Comparison of ENCODE assay signal across 22 cellular contexts in genomic region chr15:66128116-66128715, GRCh38.
DNase-seq lines count a peak whose midpoint lies in the region; ATAC-seq and TF ChIP-seq lines count a peak whose summit lies in the region.
"Had no signal": no experiment of that assay in that cellular context is flagged by ENCODE, and none has a peak within 500 bp of the region (broad histone marks: within the 10 kb centered on the region; RNA-seq: fewer than 3 reads in every experiment).

No MANE protein-coding gene starts in this region.

- H3K4me3 ChIP-seq in BLaER1 (no peak overlapping the region), kidney epithelial cell (ENCODE audit: low read depth, low read length) (no peak overlapping the region)
- H3K4me3 ChIP-seq: GM12878, HAP-1, PC-9, SK-N-MC had no signal

- POLR2A ChIA-PET in WTC11 (lab: Charles Lee), result no interaction called here

- CTCF ChIA-PET in WTC11 (lab: Charles Lee), result interaction anchor here (0.6 kb wide), 1 partner anchor 234 kb away, joined by 3 read pairs; no protein-coding TSS in a partner anchor

- H3K4me3 Mint-ChIP-seq in WTC11 (no peak overlapping the region), progenitor cell of endocrine pancreas (ENCODE audit: low read depth) (no peak overlapping the region)

- H3K27me3 ChIP-seq in BLaER1, result no peaks in the 10 kb centered on the region
- H3K27me3 ChIP-seq in kidney epithelial cell (ENCODE audit: control insufficient read depth, insufficient read depth, low read length), result no peaks in the 10 kb centered on the region

- no peaks in the 10 kb centered on the region for H4K20me1 ChIP-seq in BLaER1

- ATAC-seq in WTC11 (no peak), GM21576 (IDR thresholded peaks at IDR 0.05; ENCODE audit: unreplicated experiment) (no peak), GM21447 (IDR thresholded peaks at IDR 0.05; ENCODE audit: unreplicated experiment) (no peak)
- ATAC-seq: GM12878 had no signal

- TF ChIP-seq CTCF in WTC11 (IDR thresholded peaks at IDR 0.05), result no peak
- TF ChIP-seq CTCF in kidney epithelial cell (IDR thresholded peaks at IDR 0.05; ENCODE audit: insufficient read depth, low read length, poor library complexity, severe bottlenecking), result no peak
- no peak for TF ChIP-seq CTCF in progenitor cell of endocrine pancreas (IDR thresholded peaks at IDR 0.05; ENCODE audit: unreplicated experiment)

- H3K27ac Mint-ChIP-seq in WTC11, result 0 out of 2 replicates have a peak overlapping the region, but pooled peaks have one; percentile 45
- peak overlapping the region; percentile 72 for H3K27ac Mint-ChIP-seq in progenitor cell of endocrine pancreas

- H3K4me2 ChIP-seq in BLaER1, result peak overlapping the region; percentile 79
- H3K4me2 ChIP-seq: PC-9 had no signal

- H3K4me1 Mint-ChIP-seq in WTC11 (peaks cover 15% of the 10 kb centered on the region), progenitor cell of endocrine pancreas (ENCODE audit: low read depth) (peaks cover 18% of the 10 kb centered on the region)

- no peak overlapping the region for H3K27ac ChIP-seq in BLaER1
- H3K27ac ChIP-seq: PC-9, SK-N-MC had no signal

- no peak overlapping the region for H3K9ac ChIP-seq in BLaER1

- DNase-seq in WTC11 (ENCODE audit: low spot score) (no peak), kidney epithelial cell (ENCODE audit: low read depth) (peak; percentile 43), progenitor cell of endocrine pancreas (ENCODE audit: low spot score, unreplicated experiment) (no peak), GM19240 (ENCODE audit: insufficient read length, low spot score) (no peak)
- no peak for DNase-seq in stimulated activated CD4-positive, alpha-beta T cell treated with anti-CD3 and anti-CD28 coated beads, Interleukin-12 subunit alpha, Interleukin-12 subunit beta, amount 100 ng/mL, for 4 hours
- DNase-seq: DND-41, KG1, NCI-H1092 treated with DMSO at 0.1 percent for 48 hours, NCI-H1436 treated with DMSO at 0.1 percent for 48 hours, NCI-H2029, NCI-H2227 treated with DMSO at 0.1 percent for 48 hours, NCI-H510A treated with DMSO at 0.1 percent for 48 hours, NCI-H748 treated with DMSO at 0.1 percent for 48 hours, PC-9, RPMI8226, SHP77 treated with DMSO at 0.1 percent for 48 hours had no signal

- no peaks in the 10 kb centered on the region for H3K9me3 ChIP-seq in BLaER1
- H3K9me3 ChIP-seq: HAP-1 had no signal

- H3K27me3 Mint-ChIP-seq in WTC11 (ENCODE audit: low read depth), result peaks cover 3% of the 10 kb centered on the region
- H3K27me3 Mint-ChIP-seq in progenitor cell of endocrine pancreas, result peaks cover 33% of the 10 kb centered on the region

- peaks cover 65% of the 10 kb centered on the region for H3K4me1 ChIP-seq in BLaER1
- H3K4me1 ChIP-seq: HAP-1 had no signal

- no peaks in the 10 kb centered on the region for H3K9me3 Mint-ChIP-seq in WTC11
- no peaks in the 10 kb centered on the region for H3K9me3 Mint-ChIP-seq in progenitor cell of endocrine pancreas (ENCODE audit: low read depth)

- H3K36me3 ChIP-seq in BLaER1 (no peaks in the 10 kb centered on the region), kidney epithelial cell (ENCODE audit: control insufficient read depth, insufficient read depth, low read length) (no peaks in the 10 kb centered on the region)
- H3K36me3 ChIP-seq: HAP-1 had no signal

- H3K36me3 Mint-ChIP-seq in WTC11 (no peaks in the 10 kb centered on the region), progenitor cell of endocrine pancreas (ENCODE audit: insufficient read depth) (no peaks in the 10 kb centered on the region)

TF ChIP-seq in WTC11, 78 proteins besides CTCF, POLR2A, EP300 and RAD21:
- TF ChIP-seq ESRRA (CRISPR knock-in tag; IDR thresholded peaks at IDR 0.05; ENCODE audit: borderline replicate concordance) (no peak), FOXP4 (CRISPR knock-in tag; IDR thresholded peaks at IDR 0.05) (no peak), USF1 (CRISPR knock-in tag; IDR thresholded peaks at IDR 0.05) (no peak), ATF3 (CRISPR knock-in tag; conservative IDR thresholded peaks at IDR 0.05) (no peak), ZNF281 (CRISPR knock-in tag; IDR thresholded peaks at IDR 0.05) (no peak), ZSCAN18 (CRISPR knock-in tag; IDR thresholded peaks at IDR 0.05) (no peak), IRF2 (CRISPR knock-in tag; IDR thresholded peaks at IDR 0.05; ENCODE audit: borderline replicate concordance, low read depth) (no peak), E2F5 (CRISPR knock-in tag; IDR thresholded peaks at IDR 0.05) (no peak), CREM (CRISPR knock-in tag; IDR thresholded peaks at IDR 0.05) (no peak), ZNF423 (CRISPR knock-in tag; IDR thresholded peaks at IDR 0.05) (no peak)
